14 cellular contexts compared by ENCODE assay signal in the genomic region with DNA sequence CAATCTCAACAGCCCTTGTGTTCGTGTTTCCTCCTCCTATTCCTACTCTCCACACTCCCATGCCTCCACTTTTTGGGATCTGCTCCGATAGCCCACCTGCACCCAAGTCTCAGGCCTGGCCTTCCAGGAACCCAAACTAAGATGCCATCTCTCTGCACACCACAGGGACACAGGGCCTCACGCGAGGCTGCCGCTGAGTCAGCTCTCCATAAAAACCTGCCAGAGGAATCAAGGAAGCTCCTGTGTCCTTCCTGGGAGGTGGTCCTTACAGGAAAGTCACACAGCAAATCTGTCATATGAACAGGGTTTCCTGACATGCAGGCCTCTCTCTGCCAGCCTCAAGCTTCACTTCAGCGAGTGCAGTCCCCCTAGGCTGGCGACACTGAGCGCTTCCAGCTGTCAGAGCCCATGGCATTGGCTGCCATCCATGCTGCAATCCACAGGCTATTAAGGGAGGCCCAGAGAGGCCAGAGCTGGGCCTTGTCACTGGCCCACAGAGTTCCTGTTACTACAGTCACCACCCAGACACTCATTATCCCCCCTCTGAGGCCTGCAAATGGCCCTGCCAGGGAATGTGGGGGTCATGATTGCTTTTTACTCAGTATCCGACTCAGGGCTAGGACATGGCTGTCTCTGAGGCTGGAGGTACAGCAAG.
DNase-seq lines count a peak whose midpoint lies in the region; ATAC-seq and TF ChIP-seq lines count a peak whose summit lies in the region.
"Had no signal": no experiment of that assay in that cellular context is flagged by ENCODE, and none has a peak within 500 bp of the region (broad histone marks: within the 10 kb centered on the region; RNA-seq: fewer than 3 reads in every experiment).

No MANE protein-coding gene starts in this region.

- H3K36me3 Mint-ChIP-seq in endodermal cell (ENCODE audit: low read depth): no peaks in the 10 kb centered on the region
- no peaks in the 10 kb centered on the region for H3K36me3 Mint-ChIP-seq in type B pancreatic cell

- TF ChIP-seq CTCF in HEK293 (tag by site-specific recombination; IDR thresholded peaks at IDR 0.05) (no peak), endodermal cell (conservative IDR thresholded peaks at IDR 0.05) (no peak), type B pancreatic cell (conservative IDR thresholded peaks at IDR 0.05) (no peak)

- H3K9ac ChIP-seq in endodermal cell (ENCODE audit: extremely low read depth, low read length, poor library complexity, severe bottlenecking) (no peak overlapping the region), mesenchymal stem cell (ENCODE audit: low read length) (no peak overlapping the region)
- H3K9ac ChIP-seq: parathyroid adenoma had no signal

- H4K8ac ChIP-seq in mesenchymal stem cell (ENCODE audit: low read length): no peak overlapping the region

- H3K27ac ChIP-seq in HEK293 (ENCODE audit: extremely low read depth, low read depth, low read length) (no peak overlapping the region), endodermal cell (ENCODE audit: low read depth, low read length) (no peak overlapping the region), mesenchymal stem cell (ENCODE audit: low read length, poor library complexity, severe bottlenecking) (no peak overlapping the region)
- H3K27ac ChIP-seq: parathyroid adenoma had no signal

- H2BK15ac ChIP-seq in mesenchymal stem cell (ENCODE audit: low read depth, poor library complexity, severe bottlenecking): no peak overlapping the region

- no peak for ATAC-seq in GM18502 (IDR thresholded peaks at IDR 0.05; ENCODE audit: poor library complexity, unreplicated experiment)

- no peak overlapping the region for H2AFZ ChIP-seq in mesenchymal stem cell (ENCODE audit: low read depth, low read length)
- H2AFZ ChIP-seq: parathyroid adenoma had no signal

- H3K23ac ChIP-seq in mesenchymal stem cell (ENCODE audit: low read length in 2 of 2): no peak overlapping the region

- H2BK120ac ChIP-seq in mesenchymal stem cell (ENCODE audit: low read depth, low read length): peak overlapping the region; percentile 13

- POLR2A ChIA-PET in HEK293 (lab: Yijun Ruan, JAX): no interaction called here

- 91 to 98% methylated on average over 8 to 9 of the region's 9 CpGs for WGBS in endodermal cell (ENCODE audit: insufficient coverage in 1 of 2, insufficient read length in 1 of 2), 2 experiments
- WGBS in mesenchymal stem cell: 78% methylated on average over 9 of the region's 9 CpGs

- H3K9me3 Mint-ChIP-seq in endodermal cell (peaks cover 10% of the 10 kb centered on the region), type B pancreatic cell (no peaks in the 10 kb centered on the region)

- H3K4me1 ChIP-seq in HEK293 (ENCODE audit: control insufficient read depth, insufficient read depth, low read length): no peaks in the 10 kb centered on the region
- H3K4me1 ChIP-seq in endodermal cell (ENCODE audit: control insufficient read depth, insufficient read depth, low read length): no peaks in the 10 kb centered on the region
- peaks cover 13% of the 10 kb centered on the region for H3K4me1 ChIP-seq in mesenchymal stem cell (ENCODE audit: control insufficient read depth, insufficient read depth, low read depth, low read length)
- H3K4me1 ChIP-seq: parathyroid adenoma had no signal

- no peak overlapping the region for H3K18ac ChIP-seq in mesenchymal stem cell (ENCODE audit: low read depth in 1 of 2, low read length in 2 of 2)

- H3K4me3 Mint-ChIP-seq in endodermal cell (no peak overlapping the region), type B pancreatic cell (no peak overlapping the region)
- H3K4me3 Mint-ChIP-seq: stimulated activated naive CD8-positive, alpha-beta T cell treated with anti-CD3 and anti-CD28 coated beads, Interleukin-15, Interleukin-2, amounts not matched to agents 100 ng/mL and 50 ng/mL, for 24 hours had no signal

- no peak overlapping the region for H3K14ac ChIP-seq in mesenchymal stem cell (ENCODE audit: low read length in 2 of 2)

- H3K79me1 ChIP-seq in mesenchymal stem cell (replicated peaks; ENCODE audit: low read length, poor library complexity, severe bottlenecking): no peaks in the 10 kb centered on the region

- H3K9me3 ChIP-seq in HEK293 (ENCODE audit: control insufficient read depth, insufficient read depth, low read depth, low read length) (no peaks in the 10 kb centered on the region; the same call in 1 of the 2 replicates), endodermal cell (ENCODE audit: control insufficient read depth, low read length) (no peaks in the 10 kb centered on the region), mesenchymal stem cell (ENCODE audit: control insufficient read depth, low read length) (peaks cover 14% of the 10 kb centered on the region)

- H3K4me1 Mint-ChIP-seq in endodermal cell (no peaks in the 10 kb centered on the region), type B pancreatic cell (ENCODE audit: unreplicated experiment) (peaks cover 8% of the 10 kb centered on the region)

- H3K27me3 ChIP-seq in endodermal cell (ENCODE audit: control insufficient read depth, insufficient read depth, low read length, poor library complexity, severe bottlenecking) (no peaks in the 10 kb centered on the region), mesenchymal stem cell (ENCODE audit: control insufficient read depth in 1 of 2, insufficient read depth in 1 of 2, low read length in 2 of 2) (peaks cover 0 to 27% of the 10 kb centered on the region in 2 experiments)

- peak overlapping the region; percentile 65 for H4K91ac ChIP-seq in mesenchymal stem cell (ENCODE audit: low read length)

- no peak overlapping the region for H2BK12ac ChIP-seq in mesenchymal stem cell (ENCODE audit: low read length in 2 of 2)

- H3K36me3 ChIP-seq in HEK293 (ENCODE audit: control insufficient read depth in 2 of 2, insufficient read depth in 1 of 2, low read length in 2 of 2) (no peaks in the 10 kb centered on the region), endodermal cell (ENCODE audit: control insufficient read depth, insufficient read depth, low read length) (no peaks in the 10 kb centered on the region), mesenchymal stem cell (ENCODE audit: control insufficient read depth in 1 of 2, insufficient read depth in 2 of 2, low read depth in 1 of 2, low read length in 2 of 2) (no peaks in the 10 kb centered on the region)

- H2BK5ac ChIP-seq in mesenchymal stem cell (ENCODE audit: low read depth, low read length, poor library complexity, severe bottlenecking): no peak overlapping the region

- no peak overlapping the region for H2AK5ac ChIP-seq in mesenchymal stem cell (ENCODE audit: low read length, severe bottlenecking)

- H3K4me3 ChIP-seq in HEK293 (ENCODE audit: low read depth, low read length) (no peak overlapping the region), endodermal cell (ENCODE audit: low read length) (no peak overlapping the region), mesenchymal stem cell (ENCODE audit: insufficient read depth in 1 of 2, low read depth in 1 of 2, low read length in 2 of 2) (no peak overlapping the region)

- H3K4ac ChIP-seq in mesenchymal stem cell (ENCODE audit: low read depth in 1 of 2, low read length in 2 of 2): no peak overlapping the region

- peak overlapping the region; percentile 20 for H3K27ac Mint-ChIP-seq in endodermal cell
- H3K27ac Mint-ChIP-seq in type B pancreatic cell: no peak overlapping the region
- H3K27ac Mint-ChIP-seq: stimulated activated naive CD8-positive, alpha-beta T cell treated with anti-CD3 and anti-CD28 coated beads, Interleukin-15, Interleukin-2, amounts not matched to agents 100 ng/mL and 50 ng/mL, for 24 hours had no signal

- no peaks in the 10 kb centered on the region for H3K27me3 Mint-ChIP-seq in endodermal cell (ENCODE audit: insufficient read depth)
- peaks cover 24% of the 10 kb centered on the region for H3K27me3 Mint-ChIP-seq in type B pancreatic cell
- H3K27me3 Mint-ChIP-seq: stimulated activated naive CD8-positive, alpha-beta T cell treated with anti-CD3 and anti-CD28 coated beads, Interleukin-15, Interleukin-2, amounts not matched to agents 100 ng/mL and 50 ng/mL, for 24 hours had no signal

- DNase-seq in AG08396 (ENCODE audit: low spot score) (peak; percentile 47), endodermal cell (no peak), mesenchymal stem cell (peak; percentile 19), GOT3 (lab: John Stamatoyannopoulos, UW) (no peak), NCI-H446 treated with DMSO at 0.1 percent for 48 hours (lab: John Stamatoyannopoulos, UW) (no peak), type B pancreatic cell (ENCODE audit: extremely low spot score, unreplicated experiment) (no peak)
- DNase-seq: activated CD4-positive, alpha-beta T cell treated with anti-CD3 and anti-CD28 coated beads, Interleukin-2, amount 50 U/mL, for 1 hour; kidney; NCI-H1694; NCI-H446 had no signal

- CTCF ChIA-PET in HEK293 (lab: Yijun Ruan, JAX): interaction anchor here (1.1 kb wide), 1 partner anchor 14 kb away, joined by 3 read pairs; no protein-coding TSS in a partner anchor

- H3K4me2 ChIP-seq in mesenchymal stem cell (ENCODE audit: low read length, poor library complexity, severe bottlenecking): no peak overlapping the region

TF ChIP-seq in HEK293, 187 proteins besides CTCF, POLR2A, EP300 and RAD21:
- TF ChIP-seq ZIC2 (tag by site-specific recombination; IDR thresholded peaks at IDR 0.05): peak; percentile 58
- TF ChIP-seq, protein P1, sequence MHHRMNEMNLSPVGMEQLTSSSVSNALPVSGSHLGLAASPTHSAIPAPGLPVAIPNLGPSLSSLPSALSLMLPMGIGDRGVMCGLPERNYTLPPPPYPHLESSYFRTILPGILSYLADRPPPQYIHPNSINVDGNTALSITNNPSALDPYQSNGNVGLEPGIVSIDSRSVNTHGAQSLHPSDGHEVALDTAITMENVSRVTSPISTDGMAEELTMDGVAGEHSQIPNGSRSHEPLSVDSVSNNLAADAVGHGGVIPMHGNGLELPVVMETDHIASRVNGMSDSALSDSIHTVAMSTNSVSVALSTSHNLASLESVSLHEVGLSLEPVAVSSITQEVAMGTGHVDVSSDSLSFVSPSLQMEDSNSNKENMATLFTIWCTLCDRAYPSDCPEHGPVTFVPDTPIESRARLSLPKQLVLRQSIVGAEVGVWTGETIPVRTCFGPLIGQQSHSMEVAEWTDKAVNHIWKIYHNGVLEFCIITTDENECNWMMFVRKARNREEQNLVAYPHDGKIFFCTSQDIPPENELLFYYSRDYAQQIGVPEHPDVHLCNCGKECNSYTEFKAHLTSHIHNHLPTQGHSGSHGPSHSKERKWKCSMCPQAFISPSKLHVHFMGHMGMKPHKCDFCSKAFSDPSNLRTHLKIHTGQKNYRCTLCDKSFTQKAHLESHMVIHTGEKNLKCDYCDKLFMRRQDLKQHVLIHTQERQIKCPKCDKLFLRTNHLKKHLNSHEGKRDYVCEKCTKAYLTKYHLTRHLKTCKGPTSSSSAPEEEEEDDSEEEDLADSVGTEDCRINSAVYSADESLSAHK (tag by site-specific recombination; IDR thresholded peaks at IDR 0.05): no peak

Comparison
In these comparisons a context has a peak if more than half of its experiments do, and no peak if none do; other contexts are left out.
1. DNase-seq: peak in AG08396 (single experiment) and mesenchymal stem cell (single experiment); none in endodermal cell (single experiment), GOT3 (single experiment), NCI-H446 treated with DMSO at 0.1 percent for 48 hours (single experiment) and type B pancreatic cell (single experiment).